In the genomic region with DNA sequence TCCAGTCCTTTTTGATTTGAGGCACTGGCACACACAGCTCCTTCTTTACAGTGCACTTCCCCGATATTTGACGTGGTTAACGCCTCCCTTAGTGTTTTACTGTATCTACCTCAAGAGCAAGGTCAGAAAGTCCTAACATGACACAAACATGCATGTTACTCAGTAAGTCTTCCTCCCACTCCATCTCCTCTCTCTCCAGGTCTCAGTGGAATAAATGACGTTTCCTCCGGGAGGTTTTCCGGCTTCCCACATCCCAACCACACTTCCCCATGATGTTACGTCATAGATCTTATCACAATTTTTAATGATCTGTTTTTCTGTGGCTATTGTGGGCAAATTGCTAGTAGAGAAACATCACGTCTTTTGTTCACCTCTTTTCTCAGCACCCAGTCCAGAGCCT, we compare ENCODE assay signal across 17 cellular contexts.
DNase-seq lines count a peak whose midpoint lies in the region; ATAC-seq and TF ChIP-seq lines count a peak whose summit lies in the region.
"Had no signal": no experiment of that assay in that cellular context is flagged by ENCODE, and none has a peak within 500 bp of the region (broad histone marks: within the 10 kb centered on the region; RNA-seq: fewer than 3 reads in every experiment).

No MANE protein-coding gene starts in this region.

- no peak for TF ChIP-seq CTCF in WTC11 (IDR thresholded peaks at IDR 0.05)

- ATAC-seq in activated naive CD4-positive, alpha-beta T cell treated with anti-CD3 and anti-CD28 coated beads, Interleukin-2, amount 50 U/mL, for 72 hours = peak; percentile 24 to 86
- ATAC-seq in activated naive CD8-positive, alpha-beta T cell treated with anti-CD3 and anti-CD28 coated beads, Interleukin-2, amount 50 U/mL, for 24 hours = peak; percentile 74
- no peak for ATAC-seq in WTC11
- ATAC-seq in GM18870 (IDR thresholded peaks at IDR 0.05; ENCODE audit: unreplicated experiment) = no peak
- ATAC-seq: body of pancreas had no signal

- no peaks in the 10 kb centered on the region for H3K36me3 Mint-ChIP-seq in activated naive CD4-positive, alpha-beta T cell treated with anti-CD3 and anti-CD28 coated beads, Interleukin-2, amount 50 U/mL, for 72 hours
- H3K36me3 Mint-ChIP-seq in activated naive CD8-positive, alpha-beta T cell treated with anti-CD3 and anti-CD28 coated beads, Interleukin-2, amount 50 U/mL, for 24 hours (ENCODE audit: low read depth) = no peaks in the 10 kb centered on the region
- H3K36me3 Mint-ChIP-seq in stimulated activated naive CD8-positive, alpha-beta T cell treated with anti-CD3 and anti-CD28 coated beads, Interleukin-15, Interleukin-2, amounts not matched to agents 100 ng/mL and 50 ng/mL, for 24 hours (ENCODE audit: low read depth) = no peaks in the 10 kb centered on the region
- H3K36me3 Mint-ChIP-seq in WTC11 = no peaks in the 10 kb centered on the region
- H3K36me3 Mint-ChIP-seq: memory B cell had no signal

- H3K4me1 Mint-ChIP-seq in activated naive CD8-positive, alpha-beta T cell treated with anti-CD3 and anti-CD28 coated beads, Interleukin-2, amount 50 U/mL, for 24 hours = peaks cover 29% of the 10 kb centered on the region
- H3K4me1 Mint-ChIP-seq in stimulated activated naive CD8-positive, alpha-beta T cell treated with anti-CD3 and anti-CD28 coated beads, Interleukin-15, Interleukin-2, amounts not matched to agents 100 ng/mL and 50 ng/mL, for 24 hours (ENCODE audit: low read depth) = peaks cover 22% of the 10 kb centered on the region
- H3K4me1 Mint-ChIP-seq in WTC11 = no peaks in the 10 kb centered on the region
- H3K4me1 Mint-ChIP-seq: memory B cell had no signal

- POLR2A ChIA-PET in WTC11 (lab: Charles Lee) = no interaction called here

- peak overlapping the region; percentile 5 for H3K4me3 Mint-ChIP-seq in activated naive CD8-positive, alpha-beta T cell treated with anti-CD3 and anti-CD28 coated beads, Interleukin-2, amount 50 U/mL, for 24 hours
- H3K4me3 Mint-ChIP-seq in stimulated activated naive CD8-positive, alpha-beta T cell treated with anti-CD3 and anti-CD28 coated beads, Interleukin-15, Interleukin-2, amounts not matched to agents 100 ng/mL and 50 ng/mL, for 24 hours = peak overlapping the region; percentile 36
- H3K4me3 Mint-ChIP-seq in WTC11 = no peak overlapping the region
- H3K4me3 Mint-ChIP-seq: memory B cell, neural crest cell had no signal

- no peak for DNase-seq in activated naive CD4-positive, alpha-beta T cell treated with anti-CD3 and anti-CD28 coated beads, Interleukin-2, amount 50 U/mL, for 72 hours (ENCODE audit: low spot score in 2 of 2)
- no peak for DNase-seq in activated naive CD4-positive, alpha-beta T cell (lab: John Stamatoyannopoulos, UW)
- DNase-seq in HT1080 (ENCODE audit: low read depth) (peak; percentile 29), WTC11 (ENCODE audit: low spot score) (no peak), islet precursor cell (no peak)
- no peak for DNase-seq in activated naive CD8-positive, alpha-beta T cell treated with anti-CD3 and anti-CD28 coated beads, Interleukin-2, amount 50 U/mL, for 24 hours
- DNase-seq: activated naive CD4-positive, alpha-beta T cell treated with Interleukin-2 at 50 U/mL for 16 hours; body of pancreas; erythroblast; heart right ventricle; NCI-H1930; NCI-H524; SIG-M5 had no signal

- H3K27ac Mint-ChIP-seq in activated naive CD4-positive, alpha-beta T cell treated with anti-CD3 and anti-CD28 coated beads, Interleukin-2, amount 50 U/mL, for 72 hours = peak overlapping the region in 1 of 2 donors; percentile 32
- H3K27ac Mint-ChIP-seq in activated naive CD8-positive, alpha-beta T cell treated with anti-CD3 and anti-CD28 coated beads, Interleukin-2, amount 50 U/mL, for 24 hours = peak overlapping the region; percentile 58
- H3K27ac Mint-ChIP-seq in stimulated activated naive CD8-positive, alpha-beta T cell treated with anti-CD3 and anti-CD28 coated beads, Interleukin-15, Interleukin-2, amounts not matched to agents 100 ng/mL and 50 ng/mL, for 24 hours = peak overlapping the region; percentile 78
- H3K27ac Mint-ChIP-seq in WTC11 = no peak overlapping the region
- H3K27ac Mint-ChIP-seq: memory B cell had no signal

- H3K27me3 Mint-ChIP-seq in activated naive CD8-positive, alpha-beta T cell treated with anti-CD3 and anti-CD28 coated beads, Interleukin-2, amount 50 U/mL, for 24 hours = peaks cover 2% of the 10 kb centered on the region
- H3K27me3 Mint-ChIP-seq in stimulated activated naive CD8-positive, alpha-beta T cell treated with anti-CD3 and anti-CD28 coated beads, Interleukin-15, Interleukin-2, amounts not matched to agents 100 ng/mL and 50 ng/mL, for 24 hours = peaks cover 5% of the 10 kb centered on the region
- no peaks in the 10 kb centered on the region for H3K27me3 Mint-ChIP-seq in WTC11 (ENCODE audit: low read depth)

- CTCF ChIA-PET in WTC11 (lab: Charles Lee) = no interaction called here

- H3K9me3 Mint-ChIP-seq in activated naive CD4-positive, alpha-beta T cell treated with anti-CD3 and anti-CD28 coated beads, Interleukin-2, amount 50 U/mL, for 72 hours = no peaks in the 10 kb centered on the region
- H3K9me3 Mint-ChIP-seq in activated naive CD8-positive, alpha-beta T cell treated with anti-CD3 and anti-CD28 coated beads, Interleukin-2, amount 50 U/mL, for 24 hours = no peaks in the 10 kb centered on the region
- H3K9me3 Mint-ChIP-seq in stimulated activated naive CD8-positive, alpha-beta T cell treated with anti-CD3 and anti-CD28 coated beads, Interleukin-15, Interleukin-2, amounts not matched to agents 100 ng/mL and 50 ng/mL, for 24 hours = no peaks in the 10 kb centered on the region
- peaks cover 18% of the 10 kb centered on the region for H3K9me3 Mint-ChIP-seq in WTC11
- H3K9me3 Mint-ChIP-seq: memory B cell, neural crest cell had no signal

TF ChIP-seq in WTC11, 78 proteins besides CTCF, POLR2A, EP300 and RAD21:
- TF ChIP-seq RELA (CRISPR knock-in tag; IDR thresholded peaks at IDR 0.05; ENCODE audit: borderline replicate concordance) = no peak
- no peak for TF ChIP-seq KAT7 (CRISPR knock-in tag; IDR thresholded peaks at IDR 0.05; ENCODE audit: borderline replicate concordance)
- no peak for TF ChIP-seq CREB1 (CRISPR knock-in tag; IDR thresholded peaks at IDR 0.05)
- no peak for TF ChIP-seq TEAD4 (CRISPR knock-in tag; IDR thresholded peaks at IDR 0.05)
- TF ChIP-seq TCF7 (CRISPR knock-in tag; IDR thresholded peaks at IDR 0.05; ENCODE audit: low read depth) = no peak
TF ChIP-seq in WTC11: peak in this region for 0.

Comparison
In these comparisons a context has a peak if more than half of its experiments do, and no peak if none do; other contexts are left out.
1. ATAC-seq: peak in activated naive CD4-positive, alpha-beta T cell treated with anti-CD3 and anti-CD28 coated beads, Interleukin-2, amount 50 U/mL, for 72 hours (2 of 2) and activated naive CD8-positive, alpha-beta T cell treated with anti-CD3 and anti-CD28 coated beads, Interleukin-2, amount 50 U/mL, for 24 hours (single experiment); none in WTC11 (single experiment) and GM18870 (single experiment).